ENCODE assay signal across 12 cellular contexts in genomic region chr5:78720234-78720985, GRCh38.
DNase-seq lines count a peak whose midpoint lies in the region; ATAC-seq and TF ChIP-seq lines count a peak whose summit lies in the region.
"Had no signal": no experiment of that assay in that cellular context is flagged by ENCODE, and none has a peak within 500 bp of the region (broad histone marks: within the 10 kb centered on the region; RNA-seq: fewer than 3 reads in every experiment).

No MANE protein-coding gene starts in this region.

- H3K27me3 ChIP-seq in cardiac muscle cell: no peaks in the 10 kb centered on the region
- no peaks in the 10 kb centered on the region for H3K27me3 ChIP-seq in mammary epithelial cell (ENCODE audit: insufficient read depth, low read length)
- H3K27me3 ChIP-seq in mucosa of stomach (ENCODE audit: control insufficient read depth, insufficient read depth, low read length): no peaks in the 10 kb centered on the region
- no peaks in the 10 kb centered on the region for H3K27me3 ChIP-seq in esophagus muscularis mucosa
- H3K27me3 ChIP-seq: brain microvascular endothelial cell had no signal

- no TSS peak for BruUV-seq in mammary epithelial cell (replicated peaks; lab: Mats Ljungman, UMichigan)

- WGBS in mammary epithelial cell (ENCODE audit: low coverage, missing lambda C conversion rate): 45% methylated on average over 8 of the region's 9 CpGs
- 68% methylated on average over 8 of the region's 9 CpGs for WGBS in esophagus muscularis mucosa

- in situ Hi-C loops in mammary epithelial cell (cut with MboI; ENCODE audit: low sequenced_read_pairs in 2 of 2): no loop called here

- intact Hi-C loops in Right ventricle myocardium superior (cut with DNase I): no loop called here
- intact Hi-C loops in mammary epithelial cell (cut with micrococcal nuclease): no loop called here
- intact Hi-C loops in esophagus muscularis mucosa (cut with DNase I): no loop called here

- H3K27ac ChIP-seq in cardiac muscle cell: no peak overlapping the region
- no peak overlapping the region for H3K27ac ChIP-seq in mammary epithelial cell (ENCODE audit: insufficient read depth, low read depth, low read length)
- no peak overlapping the region for H3K27ac ChIP-seq in esophagus muscularis mucosa (replicated peaks in 1 of 4)
- H3K27ac ChIP-seq: brain microvascular endothelial cell had no signal

- H3K4me3 ChIP-seq in cardiac muscle cell (no peak overlapping the region), mammary epithelial cell (replicated peaks in 1 of 3; ENCODE audit: insufficient read depth in 1 of 3, low read depth in 2 of 3, low read length in 3 of 3) (no peak overlapping the region), mucosa of stomach (ENCODE audit: low read length) (peak overlapping the region; percentile 16), esophagus muscularis mucosa (no peak overlapping the region)

- H4K20me1 ChIP-seq in mammary epithelial cell (ENCODE audit: insufficient read depth, low read length): no peaks in the 10 kb centered on the region

- CTCF ChIA-PET in mammary epithelial cell (lab: Charles Lee; ENCODE audit: low non-redundant PET): no interaction called here

- no peak overlapping the region for H3K4me2 ChIP-seq in mammary epithelial cell (ENCODE audit: insufficient read depth, low read depth, low read length)

- no peaks in the 10 kb centered on the region for H3K9me3 ChIP-seq in cardiac muscle cell (ENCODE audit: low read depth)
- no peaks in the 10 kb centered on the region for H3K9me3 ChIP-seq in mammary epithelial cell (replicated peaks; ENCODE audit: insufficient read depth, low read length)
- no peaks in the 10 kb centered on the region for H3K9me3 ChIP-seq in mucosa of stomach (ENCODE audit: control insufficient read depth, low read length)
- H3K9me3 ChIP-seq in esophagus muscularis mucosa: no peaks in the 10 kb centered on the region

- peak overlapping the region; percentile 83 for H2AFZ ChIP-seq in mammary epithelial cell (ENCODE audit: low read depth, low read length)

- dilution Hi-C loops in mammary epithelial cell (cut with HindIII; ENCODE audit: low sequenced_read_pairs): no loop called here

- no peak for TF ChIP-seq EP300 in esophagus muscularis mucosa (IDR thresholded peaks at IDR 0.05)

- no peaks in the 10 kb centered on the region for H3K36me3 ChIP-seq in cardiac muscle cell
- no peaks in the 10 kb centered on the region for H3K36me3 ChIP-seq in mammary epithelial cell (ENCODE audit: insufficient read depth, low read length)
- H3K36me3 ChIP-seq in mucosa of stomach (ENCODE audit: control insufficient read depth, insufficient read depth, low read length): no peaks in the 10 kb centered on the region
- no peaks in the 10 kb centered on the region for H3K36me3 ChIP-seq in esophagus muscularis mucosa
- H3K36me3 ChIP-seq: brain microvascular endothelial cell had no signal

- DNase-seq in cardiac muscle cell (ENCODE audit: low read depth in 1 of 2, low spot score in 1 of 2) (peak; percentile 5 to 38), Right ventricle myocardium superior (no peak), mammary epithelial cell (no peak), esophagus muscularis mucosa (ENCODE audit: extremely low spot score) (no peak), superior temporal gyrus (ENCODE audit: extremely low spot score) (no peak), NCI-H1930 (lab: John Stamatoyannopoulos, UW) (no peak)
- no peak for DNase-seq in NK-92 treated with Interleukin-12 subunit alpha and Interleukin-12 subunit beta, amount 100 ng/mL, for 24 hours (lab: John Stamatoyannopoulos, UW)
- DNase-seq: activated CD4-positive, alpha-beta memory T cell treated with anti-CD3 and anti-CD28 coated beads for 36 hours; brain microvascular endothelial cell; HFFc6; kidney had no signal

- no peak for TF ChIP-seq POLR2A in esophagus muscularis mucosa (IDR thresholded peaks at IDR 0.05; ENCODE audit: low read depth)

- TF ChIP-seq CTCF in cardiac muscle cell (IDR thresholded peaks at IDR 0.05; ENCODE audit: low read depth, low read length) (no peak), mammary epithelial cell (conservative IDR thresholded peaks at IDR 0.05 in 1 of 2, IDR thresholded peaks at IDR 0.05 in 1 of 2; ENCODE audit: extremely low read depth in 1 of 2, insufficient read depth in 1 of 2, low read depth in 1 of 2, low read length in 2 of 2) (no peak), esophagus muscularis mucosa (IDR thresholded peaks at IDR 0.05) (no peak)

- no peaks in the 10 kb centered on the region for H3K79me2 ChIP-seq in mammary epithelial cell (ENCODE audit: insufficient read depth, low read length)

- H3K9ac ChIP-seq in mammary epithelial cell (ENCODE audit: insufficient read depth, low read length) (no peak overlapping the region), mucosa of stomach (ENCODE audit: low read length) (peak overlapping the region; percentile 60)

- H3K4me1 ChIP-seq in cardiac muscle cell (ENCODE audit: low read depth) (peaks cover 3% of the 10 kb centered on the region), mammary epithelial cell (ENCODE audit: insufficient read depth, low read length) (no peaks in the 10 kb centered on the region), mucosa of stomach (ENCODE audit: control insufficient read depth, insufficient read depth, low read length) (peaks cover 19% of the 10 kb centered on the region), esophagus muscularis mucosa (no peaks in the 10 kb centered on the region)

- ATAC-seq in Right ventricle myocardium superior (ENCODE audit: poor library complexity): no peak

Comparison
In these comparisons a context has a peak if more than half of its experiments do, and no peak if none do; other contexts are left out.
1. DNase-seq: peak in cardiac muscle cell (2 of 2); none in Right ventricle myocardium superior (single experiment), mammary epithelial cell (single experiment), NK-92 treated with Interleukin-12 subunit alpha and Interleukin-12 subunit beta, amount 100 ng/mL, for 24 hours (single experiment), esophagus muscularis mucosa (single experiment), superior temporal gyrus (single experiment) and NCI-H1930 (0 of 2).